13 cellular contexts compared by ENCODE assay signal in genomic region chr9:3880851-3881250, GRCh38.
A peak's percentile ranks its signal among the peaks of the same experiment; 100 is the strongest.
DNase-seq lines count a peak whose midpoint lies in the region; FAIRE-seq and TF ChIP-seq lines count a peak whose summit lies in the region.
"Had no signal": no experiment of that assay in that cellular context is flagged by ENCODE, and none has a peak within 500 bp of the region (broad histone marks: within the 10 kb centered on the region; RNA-seq: fewer than 3 reads in every experiment).

No MANE protein-coding gene starts in this region.

- H3K9ac ChIP-seq in keratinocyte (ENCODE audit: control insufficient read depth, extremely low read depth, insufficient read depth, low read length) = no peak overlapping the region
- H3K9ac ChIP-seq: KMS-11 had no signal

- H3K4me1 ChIP-seq in keratinocyte (ENCODE audit: control insufficient read depth, extremely low read depth, insufficient read depth, low read length) = peaks cover 23% of the 10 kb centered on the region

- H3K4me2 ChIP-seq in keratinocyte (ENCODE audit: control insufficient read depth, extremely low read depth, insufficient read depth, low read depth, low read length) = peak overlapping the region; percentile 15
- H3K4me2 ChIP-seq: KMS-11 had no signal

- intact Hi-C loops in posterior vena cava (cut with DNase I) = no loop called here

- dilution Hi-C loops in keratinocyte (cut with MboI; ENCODE audit: extremely low pct_ligation_motif_present, low sequenced_read_pairs) = no loop called here

- H3K9me3 ChIP-seq in keratinocyte (ENCODE audit: control insufficient read depth, low read depth, low read length) = no peaks in the 10 kb centered on the region
- H3K9me3 ChIP-seq: esophagus squamous epithelium, neutrophil had no signal

- FAIRE-seq in keratinocyte (lab: Jason Lieb, UNC) = peak; percentile 99

- CTCF ChIA-PET in HEK293T (lab: Yijun Ruan, JAX) = no interaction called here

- DNase-seq in A172 (ENCODE audit: low spot score) (peak; percentile 67), HPDE6-E6E7 (ENCODE audit: extremely low spot score) (peak; percentile 49), astrocyte of the hippocampus (ENCODE audit: low read depth, low spot score) (peak; percentile 92), keratinocyte (ENCODE audit: low read depth, low spot score) (no peak), posterior vena cava (ENCODE audit: low spot score) (no peak), HEK293T (ENCODE audit: extremely low spot score) (no peak), OCI-M2 (lab: John Stamatoyannopoulos, UW; ENCODE audit: unreplicated experiment) (no peak), iPS-NIHi7 (ENCODE audit: extremely low spot score) (no peak)
- DNase-seq: esophagus squamous epithelium; GOT3; stimulated activated CD4-positive, alpha-beta T cell treated with anti-CD3 and anti-CD28 coated beads, Interleukin-2, amount 100 ng/mL, for 48 hours had no signal

- no peaks in the 10 kb centered on the region for H3K9me1 ChIP-seq in keratinocyte (ENCODE audit: control insufficient read depth, extremely low read depth, insufficient read depth, low read length)

- H3K36me3 ChIP-seq in keratinocyte (ENCODE audit: control insufficient read depth in 2 of 2, extremely low read depth in 1 of 2, insufficient read depth in 2 of 2, low read length in 2 of 2) = no peaks in the 10 kb centered on the region
- H3K36me3 ChIP-seq: esophagus squamous epithelium, neutrophil had no signal

- H3K27me3 ChIP-seq in keratinocyte (ENCODE audit: control insufficient read depth, extremely low read depth, insufficient read depth, low read length) = no peaks in the 10 kb centered on the region
- H3K27me3 ChIP-seq: esophagus squamous epithelium, neutrophil had no signal

- no peak for TF ChIP-seq CTCF in keratinocyte (optimal IDR thresholded peaks at IDR 0.05 in 1 of 3, IDR thresholded peaks at IDR 0.05 in 1 of 3, conservative IDR thresholded peaks at IDR 0.05 in 1 of 3; ENCODE audit: extremely low read depth in 1 of 3, insufficient read depth in 2 of 3, low read length in 3 of 3)

- POLR2A ChIA-PET in HEK293T (lab: Yijun Ruan, JAX) = no interaction called here

- H4K20me1 ChIP-seq in keratinocyte (ENCODE audit: control insufficient read depth, extremely low read depth, insufficient read depth, low read length) = no peaks in the 10 kb centered on the region

- no peak overlapping the region for H3K4me3 ChIP-seq in keratinocyte (ENCODE audit: control insufficient read depth in 2 of 3, extremely low read depth in 1 of 3, insufficient read depth in 2 of 3, low read depth in 1 of 3, low read length in 3 of 3)
- H3K4me3 ChIP-seq: esophagus squamous epithelium had no signal

- peak overlapping the region; percentile 61 for H3K27ac ChIP-seq in keratinocyte (ENCODE audit: control insufficient read depth, insufficient read depth, low read length)
- H3K27ac ChIP-seq: KMS-11, neutrophil had no signal

- no peaks in the 10 kb centered on the region for H3K79me2 ChIP-seq in keratinocyte (ENCODE audit: control insufficient read depth, insufficient read depth, low read length)

- no peak overlapping the region for H2AFZ ChIP-seq in keratinocyte (ENCODE audit: control insufficient read depth, low read length)

TF ChIP-seq in HEK293T, 16 proteins besides CTCF, POLR2A, EP300 and RAD21:
- TF ChIP-seq ELF4 (IDR thresholded peaks at IDR 0.05) = no peak
- no peak for TF ChIP-seq PKNOX1 (IDR thresholded peaks at IDR 0.05)
- TF ChIP-seq TARDBP (IDR thresholded peaks at IDR 0.05) = no peak
- no peak for TF ChIP-seq BHLHE40 (IDR thresholded peaks at IDR 0.05; ENCODE audit: borderline replicate concordance)
- TF ChIP-seq FOXM1 (IDR thresholded peaks at IDR 0.05; ENCODE audit: borderline replicate concordance) = no peak
- no peak for TF ChIP-seq HDGF (IDR thresholded peaks at IDR 0.05; ENCODE audit: borderline replicate concordance)
- no peak for TF ChIP-seq CTBP1 (IDR thresholded peaks at IDR 0.05; ENCODE audit: borderline replicate concordance)
- no peak for TF ChIP-seq LEF1 (IDR thresholded peaks at IDR 0.05; ENCODE audit: borderline replicate concordance)
- no peak for TF ChIP-seq L3MBTL2 (conservative IDR thresholded peaks at IDR 0.05)
- no peak for TF ChIP-seq FOXK2 (IDR thresholded peaks at IDR 0.05)
- no peak for TF ChIP-seq NFRKB (IDR thresholded peaks at IDR 0.05)
- no peak for TF ChIP-seq FOXA1 (IDR thresholded peaks at IDR 0.05)
- no peak for TF ChIP-seq SUZ12 (IDR thresholded peaks at IDR 0.05)
- no peak for TF ChIP-seq ZNF384 (IDR thresholded peaks at IDR 0.05)
- TF ChIP-seq SP1 (IDR thresholded peaks at IDR 0.05) = no peak
- no peak for TF ChIP-seq ARNT (IDR thresholded peaks at IDR 0.05)

Comparison
In these comparisons a context has a peak if more than half of its experiments do, and no peak if none do; other contexts are left out.
1. DNase-seq: peak in A172 (single experiment), HPDE6-E6E7 (single experiment) and astrocyte of the hippocampus (single experiment); none in keratinocyte (single experiment), posterior vena cava (single experiment), HEK293T (single experiment), OCI-M2 (single experiment) and iPS-NIHi7 (single experiment).